26 cellular contexts compared by ENCODE assay signal in genomic region chr5:142600092-142600491, GRCh38.
DNase-seq lines count a peak whose midpoint lies in the region; ATAC-seq, FAIRE-seq and TF ChIP-seq lines count a peak whose summit lies in the region.
"Had no signal": no experiment of that assay in that cellular context is flagged by ENCODE, and none has a peak within 500 bp of the region (broad histone marks: within the 10 kb centered on the region; RNA-seq: fewer than 3 reads in every experiment).

No MANE protein-coding gene starts in this region.

- H3K9me3 ChIP-seq in PC-3 (ENCODE audit: low read length) (no peaks in the 10 kb centered on the region), subcutaneous abdominal adipose tissue (ENCODE audit: control insufficient read depth in 5 of 5, low read length in 5 of 5) (no peaks in the 10 kb centered on the region)
- H3K9me3 ChIP-seq in CD4-positive, alpha-beta memory T cell (ENCODE audit: control insufficient read depth in 1 of 2, low read length in 2 of 2): no peaks in the 10 kb centered on the region
- H3K9me3 ChIP-seq: ovary had no signal

- no TSS peak for BruUV-seq in PC-3 (replicated peaks; lab: Mats Ljungman, UMichigan)

- in situ Hi-C loops in GM13977 (cut with MboI; ENCODE audit: low pct_unique_long_range_greater_than_20kb, low sequenced_read_pairs, unreplicated experiment): no loop called here

- no peaks in the 10 kb centered on the region for H3K79me2 ChIP-seq in PC-3 (ENCODE audit: low read length)

- H3K27me3 ChIP-seq in PC-3 (ENCODE audit: low read length) (no peaks in the 10 kb centered on the region), subcutaneous abdominal adipose tissue (ENCODE audit: control insufficient read depth in 5 of 5, insufficient read depth in 4 of 5, low read length in 5 of 5) (no peaks in the 10 kb centered on the region)
- no peaks in the 10 kb centered on the region for H3K27me3 ChIP-seq in CD4-positive, alpha-beta memory T cell (ENCODE audit: insufficient read depth, low read length)
- H3K27me3 ChIP-seq: ovary had no signal

- intact Hi-C loops in PC-3 (cut with micrococcal nuclease): no loop called here
- intact Hi-C loops in CD4-positive, alpha-beta memory T cell (cut with micrococcal nuclease): no loop called here

- peaks cover 50% of the 10 kb centered on the region for H3K4me1 ChIP-seq in PC-3 (ENCODE audit: insufficient read depth, low read length)
- H3K4me1 ChIP-seq in subcutaneous abdominal adipose tissue (ENCODE audit: control insufficient read depth in 5 of 5, insufficient read depth in 5 of 5, low read length in 5 of 5): peaks cover 0 to 10% (median 5%) of the 10 kb centered on the region in 5 donors
- H3K4me1 ChIP-seq in CD4-positive, alpha-beta memory T cell (ENCODE audit: insufficient read depth, low read length): no peaks in the 10 kb centered on the region

- no peak overlapping the region for H2AFZ ChIP-seq in PC-3 (ENCODE audit: low read length)

- H3K27me3 Mint-ChIP-seq in chondrocyte (ENCODE audit: low read depth): no peaks in the 10 kb centered on the region
- no peaks in the 10 kb centered on the region for H3K27me3 Mint-ChIP-seq in nephron (ENCODE audit: low read depth)
- peaks cover 6 to 13% of the 10 kb centered on the region in 2 donors for H3K27me3 Mint-ChIP-seq in CD4-positive, alpha-beta memory T cell

- POLR2A ChIA-PET in PC-3 (lab: Charles Lee; ENCODE audit: unreplicated experiment): no interaction called here
- POLR2A ChIA-PET in CD4-positive, alpha-beta memory T cell (lab: Charles Lee; ENCODE audit: partially characterized antibody): interaction anchor here (0.5 kb wide), 1 partner anchor 616 kb away, joined by 4 read pairs; no protein-coding TSS in a partner anchor

- ATAC-seq in PC-3: no peak
- ATAC-seq: activated CD4-positive, CD25-positive, alpha-beta regulatory T cell treated with anti-CD3 and anti-CD28 coated beads, Interleukin-2, amount 50 U/mL, for 24 hours; naive thymus-derived CD4-positive, alpha-beta T cell; stimulated activated memory B cell treated with anti-CD40 and anti-IgM and Interleukin-4, amounts not matched to agents 10 μg/mL and 1 μg/mL and 100 μg/mL, for 72 hours had no signal

- H3K36me3 Mint-ChIP-seq in chondrocyte (ENCODE audit: low read depth) (no peaks in the 10 kb centered on the region), nephron (ENCODE audit: low read depth) (peaks cover 5% of the 10 kb centered on the region)
- no peaks in the 10 kb centered on the region for H3K36me3 Mint-ChIP-seq in CD4-positive, alpha-beta memory T cell
- H3K36me3 Mint-ChIP-seq: CD8-positive, alpha-beta memory T cell; naive thymus-derived CD4-positive, alpha-beta T cell; stimulated activated memory B cell treated with anti-CD40 and anti-IgM and Interleukin-4, amounts not matched to agents 10 μg/mL and 1 μg/mL and 100 μg/mL, for 72 hours had no signal

- H3K9ac ChIP-seq in PC-3 (ENCODE audit: low read length) (no peak overlapping the region), subcutaneous abdominal adipose tissue (ENCODE audit: low read length in 5 of 5) (no peak overlapping the region)

- H3K4me2 ChIP-seq in PC-3 (ENCODE audit: low read length): peak overlapping the region; percentile 63

- H3K27ac Mint-ChIP-seq in chondrocyte (ENCODE audit: unreplicated experiment): peak overlapping the region; percentile 91
- H3K27ac Mint-ChIP-seq in nephron: peak overlapping the region; percentile 16 to 88 (median 70)
- H3K27ac Mint-ChIP-seq in CD4-positive, alpha-beta memory T cell: peak overlapping the region in 1 of 7 donors; percentile 57
- H3K27ac Mint-ChIP-seq: CD8-positive, alpha-beta memory T cell; stimulated activated memory B cell treated with anti-CD40 and anti-IgM and Interleukin-4, amounts not matched to agents 10 μg/mL and 1 μg/mL and 100 μg/mL, for 72 hours had no signal

- peak overlapping the region; percentile 41; the same call in 1 of the 2 replicates for H3K4me3 ChIP-seq in PC-3 (ENCODE audit: low read length)
- no peak overlapping the region for H3K4me3 ChIP-seq in subcutaneous abdominal adipose tissue (ENCODE audit: low read depth in 1 of 5, low read length in 5 of 5)
- no peak overlapping the region for H3K4me3 ChIP-seq in CD4-positive, alpha-beta memory T cell (ENCODE audit: low read length in 2 of 2)

- H3K27ac ChIP-seq in PC-3 (ENCODE audit: low read length): no peak overlapping the region
- H3K27ac ChIP-seq in subcutaneous abdominal adipose tissue (ENCODE audit: low read depth, low read length): peak overlapping the region; percentile 11
- no peak overlapping the region for H3K27ac ChIP-seq in CD4-positive, alpha-beta memory T cell (ENCODE audit: low read depth, low read length)
- H3K27ac ChIP-seq: ovary had no signal

- no peaks in the 10 kb centered on the region for H3F3A ChIP-seq in PC-3 (ENCODE audit: low read length, unreplicated experiment)

- no peaks in the 10 kb centered on the region for H3K36me3 ChIP-seq in PC-3 (ENCODE audit: low read depth, low read length)
- peaks cover 0 to 3% (median 0%) of the 10 kb centered on the region in 5 donors for H3K36me3 ChIP-seq in subcutaneous abdominal adipose tissue (ENCODE audit: control insufficient read depth in 5 of 5, insufficient read depth in 5 of 5, low read length in 5 of 5)
- no peaks in the 10 kb centered on the region for H3K36me3 ChIP-seq in CD4-positive, alpha-beta memory T cell (ENCODE audit: insufficient read depth, low read length)
- H3K36me3 ChIP-seq: ovary had no signal

- H3K4me1 Mint-ChIP-seq in chondrocyte (ENCODE audit: low read depth) (peaks cover 46% of the 10 kb centered on the region), nephron (peaks cover 31% of the 10 kb centered on the region)
- H3K4me1 Mint-ChIP-seq in CD4-positive, alpha-beta memory T cell: peaks cover 0 to 1% (median 0%) of the 10 kb centered on the region in 4 donors
- H3K4me1 Mint-ChIP-seq: CD8-positive, alpha-beta memory T cell; central memory CD8-positive, alpha-beta T cell; naive thymus-derived CD4-positive, alpha-beta T cell; stimulated activated memory B cell treated with anti-CD40 and anti-IgM and Interleukin-4, amounts not matched to agents 10 μg/mL and 1 μg/mL and 100 μg/mL, for 72 hours had no signal

- H3K9me2 ChIP-seq in PC-3 (replicated peaks; ENCODE audit: low read length): no peaks in the 10 kb centered on the region

- H4K20me1 ChIP-seq in PC-3 (ENCODE audit: low read length): no peaks in the 10 kb centered on the region

- DNase-seq in PC-3 (no peak), chondrocyte (ENCODE audit: low spot score) (no peak), anterior cingulate cortex (lab: John Stamatoyannopoulos, UW) (no peak), GM19239 (ENCODE audit: insufficient read length, low spot score) (no peak), GM13977 (ENCODE audit: low spot score) (no peak)
- no peak for DNase-seq in CD4-positive, alpha-beta memory T cell
- DNase-seq: activated naive CD4-positive, alpha-beta T cell treated with Interleukin-2 at 50 U/mL for 16 hours; activated T-cell treated with anti-CD3 and anti-CD28 coated beads, Interleukin-2, amount 50 U/mL, for 48 hours; AML-193; CD8-positive, alpha-beta memory T cell; DMS79; erythroblast; KG1; MV-4-11; naive thymus-derived CD4-positive, alpha-beta T cell; NCI-H1694; NCI-H2171 treated with DMSO at 0.1 percent for 48 hours; stimulated activated CD4-positive, alpha-beta T cell treated with anti-CD3 and anti-CD28 coated beads, Interleukin-2, amount 100 ng/mL, for 24 hours; trophoblast cell had no signal

- TF ChIP-seq CTCF in PC-3 (conservative IDR thresholded peaks at IDR 0.05; ENCODE audit: low read depth, low read length): no peak
- no peak for TF ChIP-seq CTCF in chondrocyte (IDR thresholded peaks at IDR 0.05)
- no peak for TF ChIP-seq CTCF in nephron (IDR thresholded peaks at IDR 0.05; ENCODE audit: unreplicated experiment in 3 of 3)
- TF ChIP-seq CTCF in GM13977 (IDR thresholded peaks at IDR 0.05; ENCODE audit: extremely low read depth, insufficient read depth, missing control alignments): no peak

- peak overlapping the region; percentile 26 for H3K4me3 Mint-ChIP-seq in chondrocyte (ENCODE audit: unreplicated experiment)
- H3K4me3 Mint-ChIP-seq in nephron: no peak overlapping the region
- H3K4me3 Mint-ChIP-seq in CD4-positive, alpha-beta memory T cell: no peak overlapping the region
- H3K4me3 Mint-ChIP-seq: CD8-positive, alpha-beta memory T cell; central memory CD8-positive, alpha-beta T cell; naive thymus-derived CD4-positive, alpha-beta T cell; stimulated activated memory B cell treated with anti-CD40 and anti-IgM and Interleukin-4, amounts not matched to agents 10 μg/mL and 1 μg/mL and 100 μg/mL, for 72 hours had no signal

- CTCF ChIA-PET in PC-3 (lab: Charles Lee): no interaction called here
- CTCF ChIA-PET in CD4-positive, alpha-beta memory T cell (lab: Charles Lee; ENCODE audit: partially characterized antibody): no interaction called here

- FAIRE-seq in GM19239 (lab: Jason Lieb, UNC): no peak
- FAIRE-seq: GM12892 had no signal

- H3K9me3 Mint-ChIP-seq in chondrocyte (ENCODE audit: low read depth) (no peaks in the 10 kb centered on the region), nephron (no peaks in the 10 kb centered on the region)
- no peaks in the 10 kb centered on the region for H3K9me3 Mint-ChIP-seq in CD4-positive, alpha-beta memory T cell
- H3K9me3 Mint-ChIP-seq: central memory CD8-positive, alpha-beta T cell; naive thymus-derived CD4-positive, alpha-beta T cell; stimulated activated memory B cell treated with anti-CD40 and anti-IgM and Interleukin-4, amounts not matched to agents 10 μg/mL and 1 μg/mL and 100 μg/mL, for 72 hours had no signal
